In genomic region chr2:190809876-190810525, GRCh38 we compare ENCODE assay signal across 16 cellular contexts.
DNase-seq lines count a peak whose midpoint lies in the region; ATAC-seq and TF ChIP-seq lines count a peak whose summit lies in the region.
"Had no signal": no experiment of that assay in that cellular context is flagged by ENCODE, and none has a peak within 500 bp of the region (broad histone marks: within the 10 kb centered on the region; RNA-seq: fewer than 3 reads in every experiment).

No MANE protein-coding gene starts in this region.

- no peaks in the 10 kb centered on the region for H3K27me3 Mint-ChIP-seq in activated T-cell treated with anti-CD3 and anti-CD28 coated beads, Interleukin-2, amount 50 U/mL, for 24 hours

- no peaks in the 10 kb centered on the region for H3K27me3 ChIP-seq in Peyer's patch
- H3K27me3 ChIP-seq: sigmoid colon had no signal

- H3K36me3 ChIP-seq in Peyer's patch, result no peaks in the 10 kb centered on the region
- H3K36me3 ChIP-seq: sigmoid colon, WERI-Rb-1 had no signal

- H3K27ac Mint-ChIP-seq in activated T-cell treated with anti-CD3 and anti-CD28 coated beads, Interleukin-2, amount 50 U/mL, for 24 hours, result peak overlapping the region; percentile 64

- peak overlapping the region in 1 of 4 donors; percentile 29 for H3K4me3 ChIP-seq in Peyer's patch
- H3K4me3 ChIP-seq: sigmoid colon had no signal

- DNase-seq in activated T-cell treated with anti-CD3 and anti-CD28 coated beads, Interleukin-2, amount 50 U/mL, for 24 hours, result no peak
- DNase-seq in activated T-cell treated with anti-CD3 and anti-CD28 coated beads for 4 hours (no peak), Peyer's patch (peak in 1 of 3 donors; percentile 51), kidney tubule cell (ENCODE audit: low spot score) (peak; percentile 66), NCI-H82 treated with DMSO at 0.1 percent for 48 hours (lab: John Stamatoyannopoulos, UW; ENCODE audit: unreplicated experiment) (no peak), NCI-H128 (lab: John Stamatoyannopoulos, UW; ENCODE audit: unreplicated experiment) (no peak)
- no peak for DNase-seq in stimulated activated naive CD8-positive, alpha-beta T cell treated with anti-CD3 and anti-CD28 coated beads, Interleukin-15, Interleukin-2, amounts not matched to agents 100 U/mL and 50 U/mL, for 24 hours
- DNase-seq: activated gamma-delta T cell, NCI-H1092, NCI-H524, occipital lobe, SIG-M5, sigmoid colon, WERI-Rb-1 had no signal

- no peaks in the 10 kb centered on the region for H3K9me3 Mint-ChIP-seq in activated T-cell treated with anti-CD3 and anti-CD28 coated beads, Interleukin-2, amount 50 U/mL, for 24 hours

- TF ChIP-seq POLR2A in Peyer's patch (IDR thresholded peaks at IDR 0.05), result no peak

- H3K27ac ChIP-seq in Peyer's patch, result peak overlapping the region in 3 of 4 donors; percentile 12 to 87 (median 74)
- H3K27ac ChIP-seq: KMS-11, sigmoid colon, WERI-Rb-1 had no signal

- H3K36me3 Mint-ChIP-seq in activated T-cell treated with anti-CD3 and anti-CD28 coated beads, Interleukin-2, amount 50 U/mL, for 24 hours (ENCODE audit: low read depth), result no peaks in the 10 kb centered on the region

- H3K4me1 ChIP-seq in Peyer's patch, result peaks cover 0 to 37% (median 4%) of the 10 kb centered on the region in 4 donors

- no peaks in the 10 kb centered on the region for H3K9me3 ChIP-seq in Peyer's patch
- H3K9me3 ChIP-seq: sigmoid colon had no signal

- ATAC-seq in stimulated activated naive CD8-positive, alpha-beta T cell treated with anti-CD3 and anti-CD28 coated beads, Interleukin-15, Interleukin-2, amounts not matched to agents 100 U/mL and 50 U/mL, for 24 hours, result peak; percentile 85
- ATAC-seq in HG03460 (IDR thresholded peaks at IDR 0.05; ENCODE audit: unreplicated experiment), result no peak

- H3K4me1 Mint-ChIP-seq in activated T-cell treated with anti-CD3 and anti-CD28 coated beads, Interleukin-2, amount 50 U/mL, for 24 hours (ENCODE audit: low read depth), result peaks cover 23% of the 10 kb centered on the region

- TF ChIP-seq CTCF in Peyer's patch (IDR thresholded peaks at IDR 0.05), result no peak

- no peak overlapping the region for H3K4me3 Mint-ChIP-seq in activated T-cell treated with anti-CD3 and anti-CD28 coated beads, Interleukin-2, amount 50 U/mL, for 24 hours
